20 cellular contexts compared by ENCODE assay signal in the genomic region with DNA sequence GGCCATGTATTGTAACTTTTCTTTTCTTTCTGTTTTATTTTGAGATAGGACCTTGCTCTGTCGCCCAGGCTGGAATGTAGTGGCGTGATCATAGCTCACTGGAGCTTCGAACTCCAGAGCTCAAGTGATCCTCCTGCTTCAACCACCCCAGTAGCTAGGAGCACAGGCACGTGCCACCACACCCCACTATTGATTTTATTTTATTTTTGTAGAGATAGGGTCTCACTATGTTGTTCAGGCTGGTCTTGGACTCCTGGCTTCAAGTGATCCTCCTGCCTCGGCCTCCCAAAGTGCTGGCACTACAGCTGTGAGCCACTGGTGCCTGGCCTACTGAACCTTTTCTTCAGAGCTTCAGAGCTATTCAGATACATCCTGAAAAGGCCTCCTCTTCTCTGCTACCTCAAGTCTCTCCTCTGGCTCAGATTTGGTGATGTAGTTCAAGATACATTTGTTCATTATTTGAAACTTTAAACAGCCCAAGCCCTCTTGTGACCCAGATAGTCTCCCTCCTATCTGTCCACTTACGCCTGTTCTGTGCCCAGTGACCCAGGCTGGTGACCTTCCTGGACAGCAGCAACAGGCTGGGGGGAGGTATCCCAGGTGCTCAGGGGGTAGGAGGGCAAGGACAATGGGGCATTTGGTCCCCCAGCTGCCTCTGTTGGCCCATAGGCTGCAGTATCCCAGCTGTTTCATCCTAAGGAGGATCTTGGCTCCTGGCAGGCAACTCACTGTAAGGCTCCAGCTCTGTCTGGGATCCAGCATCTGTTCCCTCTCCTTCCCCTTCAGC.
"Had no signal": no experiment of that assay in that cellular context is flagged by ENCODE, and none has a peak within 500 bp of the region (broad histone marks: within the 10 kb centered on the region; RNA-seq: fewer than 3 reads in every experiment).

No MANE protein-coding gene starts in this region.

- H3K27me3 ChIP-seq: esophagus squamous epithelium, heart right ventricle, left lung had no signal

- H3K27ac ChIP-seq: coronary artery, dorsolateral prefrontal cortex, esophagus squamous epithelium, gastrocnemius medialis, heart right ventricle, left lung, lower lobe of right lung had no signal

- H3K4me1 ChIP-seq: gastrocnemius medialis, left lung, lower lobe of right lung had no signal

- H3K36me3 ChIP-seq: esophagus squamous epithelium, gastrocnemius medialis, heart right ventricle, left lung, lower lobe of right lung had no signal

- H3K4me3 Mint-ChIP-seq: memory B cell, mesothelial cell of epicardium had no signal

- H3K9me3 ChIP-seq: esophagus squamous epithelium, gastrocnemius medialis, heart right ventricle, left lung, lower lobe of right lung, mucosa of descending colon had no signal

- DNase-seq: dermis blood vessel endothelial cell; dorsolateral prefrontal cortex; effector CD4-positive, alpha-beta T cell; effector memory CD4-positive, alpha-beta T cell; esophagus squamous epithelium; foreskin fibroblast; foreskin melanocyte; gastrocnemius medialis; glutamatergic neuron; head of caudate nucleus; heart right ventricle; hippocampal formation; left cardiac atrium; left lung; left ventricle myocardium superior; lower lobe of right lung; mucosa of descending colon had no signal

- H3K36me3 Mint-ChIP-seq: memory B cell, mesothelial cell of epicardium had no signal

- ATAC-seq: gastrocnemius medialis, heart right ventricle, left cardiac atrium, left lung, left ventricle myocardium superior, lower lobe of right lung, mucosa of descending colon had no signal

- H3K9me3 Mint-ChIP-seq: memory B cell, mesothelial cell of epicardium had no signal

- H3K27ac Mint-ChIP-seq: memory B cell, mesothelial cell of epicardium had no signal

- H3K4me1 Mint-ChIP-seq: memory B cell had no signal

- H3K4me3 ChIP-seq: coronary artery, dorsolateral prefrontal cortex, esophagus squamous epithelium, gastrocnemius medialis, heart right ventricle, left lung, lower lobe of right lung, mucosa of descending colon had no signal
